In the genomic region with DNA sequence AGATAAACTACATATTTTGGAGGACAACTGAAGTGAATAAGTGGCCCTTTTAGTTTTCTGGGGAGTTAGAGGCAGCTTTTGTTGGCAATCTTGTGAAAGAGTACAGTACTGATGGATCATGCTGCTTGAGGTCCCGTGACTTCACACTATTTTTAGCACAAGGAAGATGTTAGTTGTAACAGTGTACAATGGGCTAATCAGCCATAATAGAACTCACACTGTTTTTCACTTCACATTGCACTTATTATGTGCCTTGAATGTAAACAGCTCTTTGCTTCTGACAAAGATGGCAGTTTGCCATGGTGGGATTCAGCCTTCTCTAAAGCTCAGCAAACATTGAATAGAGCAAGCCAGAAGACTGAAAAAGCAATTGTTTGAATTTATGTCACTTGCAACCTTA, we compare ENCODE assay signal across 10 cellular contexts.
A peak's percentile ranks its signal among the peaks of the same experiment; 100 is the strongest.
DNase-seq lines count a peak whose midpoint lies in the region; ATAC-seq and TF ChIP-seq lines count a peak whose summit lies in the region.
"Had no signal": no experiment of that assay in that cellular context is flagged by ENCODE, and none has a peak within 500 bp of the region (broad histone marks: within the 10 kb centered on the region; RNA-seq: fewer than 3 reads in every experiment).

No MANE protein-coding gene starts in this region.

- CTCF ChIA-PET in HEK293T (lab: Yijun Ruan, JAX), result no interaction called here

- no peak for TF ChIP-seq CTCF in cardiac fibroblast (IDR thresholded peaks at IDR 0.05; ENCODE audit: low read depth, low read length)

- ATAC-seq in GM21529 (IDR thresholded peaks at IDR 0.05; ENCODE audit: unreplicated experiment), result no peak

- POLR2A ChIA-PET in HEK293T (lab: Yijun Ruan, JAX), result no interaction called here

- H3K4me3 ChIP-seq in cardiac fibroblast (replicated peaks in 1 of 2; ENCODE audit: low read depth in 2 of 2, low read length in 2 of 2), result no peak overlapping the region

- DNase-seq in EH (ENCODE audit: low read depth) (peak; percentile 13), NCI-H1694 treated with DMSO at 0.1 percent for 48 hours (lab: John Stamatoyannopoulos, UW) (peak; percentile 17), cardiac fibroblast (ENCODE audit: low read depth in 2 of 2) (peak; percentile 21 to 43), myocyte (ENCODE audit: low read depth) (peak; percentile 32), HPDE6-E6E7 (ENCODE audit: extremely low spot score) (no peak), HEK293T (ENCODE audit: extremely low spot score) (no peak)
- DNase-seq in stimulated activated CD4-positive, alpha-beta T cell treated with anti-CD3 and anti-CD28 coated beads, Interleukin-2, amount 100 ng/mL, for 24 hours, result no peak
- DNase-seq: activated gamma-delta T cell; NK-92 treated with Interleukin-12 subunit alpha and Interleukin-12 subunit beta, amount 100 ng/mL, for 24 hours had no signal

TF ChIP-seq in HEK293T, 16 proteins besides CTCF, POLR2A, EP300 and RAD21:
- no peak for TF ChIP-seq ELF4 (IDR thresholded peaks at IDR 0.05)
- TF ChIP-seq HDGF (IDR thresholded peaks at IDR 0.05; ENCODE audit: borderline replicate concordance), result no peak
- no peak for TF ChIP-seq FOXA1 (IDR thresholded peaks at IDR 0.05)
- TF ChIP-seq, protein P1, sequence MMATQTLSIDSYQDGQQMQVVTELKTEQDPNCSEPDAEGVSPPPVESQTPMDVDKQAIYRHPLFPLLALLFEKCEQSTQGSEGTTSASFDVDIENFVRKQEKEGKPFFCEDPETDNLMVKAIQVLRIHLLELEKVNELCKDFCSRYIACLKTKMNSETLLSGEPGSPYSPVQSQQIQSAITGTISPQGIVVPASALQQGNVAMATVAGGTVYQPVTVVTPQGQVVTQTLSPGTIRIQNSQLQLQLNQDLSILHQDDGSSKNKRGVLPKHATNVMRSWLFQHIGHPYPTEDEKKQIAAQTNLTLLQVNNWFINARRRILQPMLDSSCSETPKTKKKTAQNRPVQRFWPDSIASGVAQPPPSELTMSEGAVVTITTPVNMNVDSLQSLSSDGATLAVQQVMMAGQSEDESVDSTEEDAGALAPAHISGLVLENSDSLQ (IDR thresholded peaks at IDR 0.05), result no peak
- no peak; the same call in 1 of the 2 replicates for TF ChIP-seq L3MBTL2 (conservative IDR thresholded peaks at IDR 0.05)
- TF ChIP-seq FOXK2 (IDR thresholded peaks at IDR 0.05), result no peak
- TF ChIP-seq ARNT (IDR thresholded peaks at IDR 0.05), result no peak
- TF ChIP-seq SUZ12 (IDR thresholded peaks at IDR 0.05), result no peak
- TF ChIP-seq FOXM1 (IDR thresholded peaks at IDR 0.05; ENCODE audit: borderline replicate concordance), result no peak
- TF ChIP-seq CTBP1 (IDR thresholded peaks at IDR 0.05; ENCODE audit: borderline replicate concordance), result no peak
- no peak for TF ChIP-seq LEF1 (IDR thresholded peaks at IDR 0.05; ENCODE audit: borderline replicate concordance)
- TF ChIP-seq ZNF384 (IDR thresholded peaks at IDR 0.05), result no peak
- no peak for TF ChIP-seq NFRKB (IDR thresholded peaks at IDR 0.05)
- no peak for TF ChIP-seq BHLHE40 (IDR thresholded peaks at IDR 0.05; ENCODE audit: borderline replicate concordance)
- no peak for TF ChIP-seq SP1 (IDR thresholded peaks at IDR 0.05)
- no peak for TF ChIP-seq TARDBP (IDR thresholded peaks at IDR 0.05)

Comparison
In these comparisons a context has a peak if more than half of its experiments do, and no peak if none do; other contexts are left out.
1. DNase-seq: peak in EH (single experiment), NCI-H1694 treated with DMSO at 0.1 percent for 48 hours (single experiment), cardiac fibroblast (2 of 2) and myocyte (single experiment); none in HPDE6-E6E7 (single experiment), stimulated activated CD4-positive, alpha-beta T cell treated with anti-CD3 and anti-CD28 coated beads, Interleukin-2, amount 100 ng/mL, for 24 hours (0 of 2) and HEK293T (single experiment).